9 cellular contexts compared by ENCODE assay signal in the genomic region with DNA sequence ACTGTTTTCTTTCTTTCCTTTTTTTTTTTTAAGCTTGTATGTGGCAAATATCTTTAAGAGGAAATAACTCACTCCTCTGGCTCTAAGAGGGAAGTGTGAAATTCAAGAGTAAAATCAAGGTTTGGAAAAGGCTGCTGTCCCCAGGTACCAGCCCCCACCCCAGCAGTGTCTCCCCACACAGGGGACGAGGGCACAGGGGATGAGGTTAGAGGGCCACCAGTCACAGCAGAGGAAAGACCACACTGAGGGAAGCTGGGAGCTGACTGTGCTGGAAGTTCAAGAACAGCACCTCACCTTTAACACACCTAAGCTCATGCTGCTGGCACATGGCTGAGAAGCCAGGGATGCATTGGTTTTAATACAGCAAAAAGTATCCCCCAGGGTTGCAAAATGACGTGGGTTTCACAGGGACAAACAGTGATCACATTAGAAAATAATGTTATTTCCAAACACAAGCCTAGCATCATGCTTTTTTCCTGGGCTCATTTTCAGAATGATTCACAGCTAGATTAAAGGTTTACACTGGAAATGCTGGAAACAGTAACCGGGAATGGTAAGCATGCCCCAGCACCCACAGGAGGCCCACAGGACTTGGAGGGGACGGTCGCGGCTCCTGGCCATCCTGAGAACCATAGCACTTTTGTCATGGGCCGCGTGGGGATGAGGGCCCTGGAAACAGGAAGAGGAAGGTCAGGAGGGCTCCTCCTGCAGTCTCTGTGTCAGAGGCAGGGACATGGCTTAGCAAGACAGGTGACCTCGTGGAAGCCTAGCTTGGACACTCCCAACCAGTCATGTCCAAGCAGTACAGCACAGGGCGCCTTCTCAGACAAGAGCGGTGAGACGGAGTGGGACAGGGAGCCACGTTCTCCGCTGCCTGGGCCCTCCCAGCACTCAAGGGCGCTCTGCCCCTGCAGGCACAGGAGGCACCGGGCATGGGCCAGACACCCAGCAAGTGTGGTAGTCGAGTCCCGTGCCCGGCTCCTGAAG. TPM values are rescaled to one million over a fixed set of nuclear protein-coding genes. Genes with fewer than 3 reads are reported as not detected.
DNase-seq lines count a peak whose midpoint lies in the region; ATAC-seq, FAIRE-seq and TF ChIP-seq lines count a peak whose summit lies in the region.
"Had no signal": no experiment of that assay in that cellular context is flagged by ENCODE, and none has a peak within 500 bp of the region (broad histone marks: within the 10 kb centered on the region; RNA-seq: fewer than 3 reads in every experiment).

No MANE protein-coding gene starts in this region.

- intact Hi-C loops in GM12878 (cut with micrococcal nuclease; ENCODE audit: unreplicated experiment): no loop called here
- intact Hi-C loops in left colon (cut with DNase I, micrococcal nuclease): no loop called here

- peak overlapping the region; percentile 19 for H3K27ac Mint-ChIP-seq in activated CD4-positive, alpha-beta T cell treated with anti-CD3 and anti-CD28 coated beads, Interleukin-2, amount 10 ng/mL, durations not matched to agents 7 days and 5 days

- H3K36me3 Mint-ChIP-seq in activated CD4-positive, alpha-beta T cell treated with anti-CD3 and anti-CD28 coated beads, Interleukin-2, amount 10 ng/mL, durations not matched to agents 7 days and 5 days (ENCODE audit: low read depth): peaks cover 19% of the 10 kb centered on the region

- no peaks in the 10 kb centered on the region for H3K27me3 Mint-ChIP-seq in activated CD4-positive, alpha-beta T cell treated with anti-CD3 and anti-CD28 coated beads, Interleukin-2, amount 10 ng/mL, durations not matched to agents 7 days and 5 days

- H4K20me1 ChIP-seq in GM12878 (ENCODE audit: control insufficient read depth, insufficient read depth) (peaks cover 5% of the 10 kb centered on the region), Karpas-422 (ENCODE audit: insufficient read depth, low read depth, low read length) (peaks cover 88% of the 10 kb centered on the region)

- CTCF ChIA-PET in activated CD4-positive, alpha-beta T cell treated with anti-CD3 and anti-CD28 coated beads, Interleukin-2, amount 10 ng/mL, durations not matched to agents 7 days and 5 days (lab: Charles Lee): no interaction called here
- CTCF ChIA-PET in GM12878 (lab: Yijun Ruan, JAX): interaction anchor here (0.6 to 1.3 kb wide), 4 partner anchors 13 to 1087 kb away, joined by 3 to 7 read pairs (median 3); no protein-coding TSS in a partner anchor

- no peaks in the 10 kb centered on the region for H3K9me2 ChIP-seq in Karpas-422 (replicated peaks; ENCODE audit: insufficient read depth, low read length)

- H3K27me3 ChIP-seq in GM12878 (replicated peaks in 1 of 2; ENCODE audit: control insufficient read depth in 2 of 2, insufficient read depth in 2 of 2, low read length in 1 of 2): no peaks in the 10 kb centered on the region
- no peaks in the 10 kb centered on the region for H3K27me3 ChIP-seq in upper lobe of left lung
- no peaks in the 10 kb centered on the region for H3K27me3 ChIP-seq in Karpas-422 (ENCODE audit: low read length)

- POLR2A ChIA-PET in activated CD4-positive, alpha-beta T cell treated with anti-CD3 and anti-CD28 coated beads, Interleukin-2, amount 10 ng/mL, durations not matched to agents 7 days and 5 days (lab: Charles Lee): no interaction called here
- POLR2A ChIA-PET in GM12878 (lab: Charles Lee): interaction anchor here (0.6 to 1.1 kb wide), 2 partner anchors 13 to 203 kb away, joined by 3 read pairs; no protein-coding TSS in a partner anchor

- in situ Hi-C loops in GM12878 (cut with MboI): no loop called here

- 0 out of 2 replicates have a peak overlapping the region, but pooled peaks have one; percentile 50 for H3K4me2 ChIP-seq in GM12878 (ENCODE audit: control insufficient read depth, insufficient read depth)
- H3K4me2 ChIP-seq in Karpas-422 (ENCODE audit: low read depth, low read length, poor library complexity, severe bottlenecking): no peak overlapping the region

- TF ChIP-seq RAD21 in GM12878 (IDR thresholded peaks at IDR 0.05; ENCODE audit: insufficient read depth, low read depth, low read length): no peak

- FAIRE-seq in GM12878 (lab: Jason Lieb, UNC): no peak
- FAIRE-seq: D721Med had no signal

- SMC1A ChIA-PET in GM12878 (lab: Charles Lee; ENCODE audit: uncharacterized antibody, unreplicated experiment): interaction anchor here (0.6 to 1.5 kb wide), 4 partner anchors 13 to 172 kb away, joined by 3 to 4 read pairs (median 4); no protein-coding TSS in a partner anchor

- TF ChIP-seq EP300 in GM12878 (IDR thresholded peaks at IDR 0.05; ENCODE audit: borderline replicate concordance in 1 of 2, control insufficient read depth in 1 of 2, low read depth in 2 of 2, low read length in 2 of 2) (no peak), upper lobe of left lung (IDR thresholded peaks at IDR 0.05) (no peak)

- H2AFZ ChIP-seq in GM12878 (ENCODE audit: control insufficient read depth, low read depth, low read length) (no peak overlapping the region), Karpas-422 (ENCODE audit: low read length) (no peak overlapping the region)

- H3K4me1 ChIP-seq in GM12878 (ENCODE audit: control insufficient read depth, insufficient read depth, low read length) (peaks cover 4% of the 10 kb centered on the region), upper lobe of left lung (peaks cover 29 to 82% (median 57%) of the 10 kb centered on the region in 4 donors), Karpas-422 (ENCODE audit: low read length) (peaks cover 9% of the 10 kb centered on the region)

- H3K9ac ChIP-seq in GM12878 (ENCODE audit: control insufficient read depth, insufficient read depth, low read length) (no peak overlapping the region), Karpas-422 (ENCODE audit: low read length) (no peak overlapping the region)

- no TSS peak for BruUV-seq in GM12878 (replicated peaks; lab: Mats Ljungman, UMichigan)

- H3K4me3 ChIP-seq in GM12878 (no peak overlapping the region), upper lobe of left lung (peak overlapping the region in 2 of 4 donors; percentile 15 to 18), Karpas-422 (ENCODE audit: low read length) (no peak overlapping the region)

- no peak overlapping the region for H3K4me3 Mint-ChIP-seq in activated CD4-positive, alpha-beta T cell treated with anti-CD3 and anti-CD28 coated beads, Interleukin-2, amount 10 ng/mL, durations not matched to agents 7 days and 5 days

- ATAC-seq in GM12878: no peak
- ATAC-seq in left colon: no peak
- ATAC-seq in upper lobe of left lung (ENCODE audit: low FRiP score in 2 of 2): peak; percentile 2 to 11

- no peaks in the 10 kb centered on the region for H3K9me3 ChIP-seq in GM12878 (replicated peaks; ENCODE audit: control insufficient read depth, insufficient read depth, low read length)
- H3K9me3 ChIP-seq in upper lobe of left lung: no peaks in the 10 kb centered on the region
- no peaks in the 10 kb centered on the region for H3K9me3 ChIP-seq in Karpas-422 (ENCODE audit: low read length)

- WGBS in GM12878 (ENCODE audit: insufficient coverage, insufficient replicate concordance, low lambda C conversion rate, missing lambda C conversion rate): 77% methylated on average over 19 of the region's 19 CpGs
- WGBS in upper lobe of left lung, 2 donors: 55 to 72% methylated on average over 15 to 19 of the region's 19 CpGs

- peaks cover 28 to 33% of the 10 kb centered on the region in 2 experiments for H3K36me3 ChIP-seq in GM12878 (ENCODE audit: control insufficient read depth in 2 of 2, insufficient read depth in 2 of 2, low read length in 1 of 2)
- H3K36me3 ChIP-seq in upper lobe of left lung: peaks cover 0 to 65% (median 32%) of the 10 kb centered on the region in 4 donors
- H3K36me3 ChIP-seq in Karpas-422 (ENCODE audit: insufficient read depth, low read length): peaks cover 26% of the 10 kb centered on the region

- no peaks in the 10 kb centered on the region for H3K9me3 Mint-ChIP-seq in activated CD4-positive, alpha-beta T cell treated with anti-CD3 and anti-CD28 coated beads, Interleukin-2, amount 10 ng/mL, durations not matched to agents 7 days and 5 days

- RAD21 ChIA-PET in GM12878 (lab: Charles Lee; ENCODE audit: unreplicated experiment): no interaction called here

- H3K27ac ChIP-seq in GM12878 (ENCODE audit: control insufficient read depth, insufficient read depth): no peak overlapping the region
- peak overlapping the region; percentile 49 to 96 (median 60) for H3K27ac ChIP-seq in upper lobe of left lung
- H3K27ac ChIP-seq in Karpas-422 (ENCODE audit: low read length): no peak overlapping the region

- TF ChIP-seq POLR2A in GM12878 (IDR thresholded peaks at IDR 0.05; ENCODE audit: low read depth, low read length): no peak
- TF ChIP-seq POLR2A in upper lobe of left lung (IDR thresholded peaks at IDR 0.05): no peak

- peaks cover 60% of the 10 kb centered on the region for H3K79me2 ChIP-seq in GM12878 (ENCODE audit: control insufficient read depth, insufficient read depth, low read length)
- H3K79me2 ChIP-seq in Karpas-422 (ENCODE audit: low read length): peaks cover 68% of the 10 kb centered on the region

- peaks cover 10% of the 10 kb centered on the region for H3K4me1 Mint-ChIP-seq in activated CD4-positive, alpha-beta T cell treated with anti-CD3 and anti-CD28 coated beads, Interleukin-2, amount 10 ng/mL, durations not matched to agents 7 days and 5 days

- no peak for DNase-seq in activated CD4-positive, alpha-beta T cell treated with anti-CD3 and anti-CD28 coated beads, Interleukin-2, amount 10 ng/mL, durations not matched to agents 7 days and 5 days
- DNase-seq in activated CD4-positive, alpha-beta T cell treated with anti-CD3 and anti-CD28 coated beads for 48 hours: no peak
- no peak for DNase-seq in GM12878 (ENCODE audit: low read depth, low spot score)
- DNase-seq in left colon: peak; percentile 15 to 24
- peak; percentile 45 to 56 for DNase-seq in upper lobe of left lung
- no peak for DNase-seq in NCI-H1436 treated with DMSO at 0.1 percent for 48 hours (lab: John Stamatoyannopoulos, UW)
- no peak for DNase-seq in Karpas-422
- DNase-seq in HPDE6-E6E7 (ENCODE audit: extremely low spot score): no peak

- no peak for TF ChIP-seq CTCF in GM12878 (IDR thresholded peaks at IDR 0.05 in 2 of 3, conservative IDR thresholded peaks at IDR 0.05 in 1 of 3; ENCODE audit: control insufficient read depth in 2 of 3, extremely low read depth in 1 of 3, insufficient read depth in 1 of 3, low read depth in 3 of 3, low read length in 3 of 3)
- no peak for TF ChIP-seq CTCF in upper lobe of left lung (IDR thresholded peaks at IDR 0.05)

RNA-seq across cellular contexts. Expression of gene LPCAT1, which starts 6.9 kb away (rescaled TPM):
- 10 to 100 TPM; 69.5 to 77.0 TPM for total RNA-seq in activated CD4-positive, alpha-beta T cell treated with anti-CD3 and anti-CD28 coated beads, Interleukin-2, amount 10 ng/mL, durations not matched to agents 7 days and 5 days
- total RNA-seq in GM12878 (2013; cell fraction: nucleolus; rRNA removed): 365 and 373 TPM in 2 replicates
- total RNA-seq in GM12878 (2014; rRNA removed) (67.6 and 74.7 TPM in 2 replicates), GM12878 (2014; rRNA removed; fragmentation: Illumina TruSeq; extraction: Trizol) (58.9 and 59.4 TPM in 2 replicates), GM12878 (2021) (109 TPM in 2 replicates), left colon (10 to 100 TPM; 13.8 to 16.7 TPM), upper lobe of left lung (100 to 1,000 TPM; 403 to 922 (median 538) TPM)
- polyA plus RNA-seq in GM12878 (2011; ENCODE audit: low read depth): 26.1 TPM
- polyA plus RNA-seq in GM12878 (2011; rRNA removed) (63.6 and 70.6 TPM in 2 replicates), GM12878 (2014; fragmentation: Illumina TruSeq; extraction: Trizol) (84.5 and 93.5 TPM in 2 replicates), GM12878 (2014; fragmentation: Nextera tagmentation; extraction: Ambion mirVana) (1 to 10 TPM; 2.3 to 7.0 TPM), GM12878 (2014; rRNA removed) (94.1 and 94.8 TPM in 2 replicates), GM12878 (2016; fragmentation: Nextera tagmentation; extraction: Ambion mirVana) (10 to 100 TPM; 60.2 to 82.4 TPM)
- 70.3 and 92.5 TPM in 2 replicates for polyA plus RNA-seq in GM12878 (2011; cell fraction: cytosol; rRNA removed)
- polyA plus RNA-seq in GM12878 (2011; cell fraction: nucleus; rRNA removed): 197 and 246 TPM in 2 replicates
- 41.3 and 58.7 TPM in 2 replicates for polyA plus RNA-seq in GM12878 (2012)
- 43.1 and 54.4 TPM in 2 replicates for polyA minus RNA-seq in GM12878 (2011; rRNA and poly(A)+ RNA removed)
- 25.0 and 34.6 TPM in 2 replicates for polyA minus RNA-seq in GM12878 (2011; cell fraction: cytosol; rRNA and poly(A)+ RNA removed)
- polyA minus RNA-seq in GM12878 (2011; cell fraction: nucleus; rRNA and poly(A)+ RNA removed): 71.8 and 93.6 TPM in 2 replicates
- total RNA-seq in Karpas-422 (2014; rRNA removed; shearing (Covaris generic); ENCODE audit: low replicate concordance): 115 and 124 TPM in 2 replicates

Comparison
In these comparisons a context has a peak if more than half of its experiments do, and no peak if none do; other contexts are left out.
1. DNase-seq: peak in left colon (2 of 2) and upper lobe of left lung (2 of 2); none in activated CD4-positive, alpha-beta T cell treated with anti-CD3 and anti-CD28 coated beads, Interleukin-2, amount 10 ng/mL, durations not matched to agents 7 days and 5 days (single experiment), activated CD4-positive, alpha-beta T cell treated with anti-CD3 and anti-CD28 coated beads for 48 hours (single experiment), GM12878 (single experiment), NCI-H1436 treated with DMSO at 0.1 percent for 48 hours (single experiment), Karpas-422 (single experiment) and HPDE6-E6E7 (single experiment).
2. ATAC-seq: peak in upper lobe of left lung (2 of 2); none in GM12878 (single experiment) and left colon (single experiment).
3. H3K27ac ChIP-seq: peak in upper lobe of left lung (4 of 4); none in GM12878 (single experiment) and Karpas-422 (single experiment).